ENCODE assay signal across 19 cellular contexts in genomic region chr10:35329520-35329919, GRCh38. TPM values are rescaled to one million over a fixed set of nuclear protein-coding genes. Genes with fewer than 3 reads are reported as not detected.
DNase-seq lines count a peak whose midpoint lies in the region; ATAC-seq and TF ChIP-seq lines count a peak whose summit lies in the region.
"Had no signal": no experiment of that assay in that cellular context is flagged by ENCODE, and none has a peak within 500 bp of the region (broad histone marks: within the 10 kb centered on the region; RNA-seq: fewer than 3 reads in every experiment).

No MANE protein-coding gene starts in this region.

- ATAC-seq in HG02623 (IDR thresholded peaks at IDR 0.05; ENCODE audit: unreplicated experiment) = no peak
- ATAC-seq in SK-N-SH treated with all-trans-retinoic acid at 6 μM for 48 hours = no peak
- ATAC-seq: naive thymus-derived CD4-positive, alpha-beta T cell; right lobe of liver had no signal

- DNase-seq in Calu3 = no peak
- no peak for DNase-seq in esophagus muscularis mucosa (ENCODE audit: extremely low spot score)
- DNase-seq in osteoblast (ENCODE audit: insufficient read length, low spot score, missing footprints) = no peak
- DNase-seq in erythroblast (lab: John Stamatoyannopoulos, UW) = no peak
- DNase-seq in DMS153 treated with DMSO at 0.1 percent for 48 hours (lab: John Stamatoyannopoulos, UW; ENCODE audit: unreplicated experiment) = no peak
- DNase-seq: activated CD4-positive, CD25-positive, alpha-beta regulatory T cell; activated CD8-positive, alpha-beta memory T cell treated with anti-CD3 and anti-CD28 coated beads, Interleukin-2, amount 50 U/mL, for 4 hours; cerebellar nuclear complex; naive thymus-derived CD4-positive, alpha-beta T cell; NCI-H1694 treated with DMSO at 0.1 percent for 48 hours; NCI-H510A treated with DMSO at 0.1 percent for 48 hours; right lobe of liver; stimulated activated CD4-positive, alpha-beta T cell treated with anti-CD3 and anti-CD28 coated beads, Interleukin-4, amount 100 ng/mL, for 1 hour; T-helper 1 cell; upper lobe of left lung had no signal

- TF ChIP-seq CTCF in Calu3 (IDR thresholded peaks at IDR 0.05; ENCODE audit: unreplicated experiment) (no peak), HEK293 (tag by site-specific recombination; IDR thresholded peaks at IDR 0.05) (no peak), esophagus muscularis mucosa (IDR thresholded peaks at IDR 0.05) (no peak), osteoblast (IDR thresholded peaks at IDR 0.05; ENCODE audit: extremely low read depth, low read depth, low read length) (no peak)

- H3K4me3 Mint-ChIP-seq in Calu3 (ENCODE audit: low read depth, unreplicated experiment) = no peak overlapping the region

- H3K4me1 ChIP-seq in HEK293 (ENCODE audit: control insufficient read depth, insufficient read depth, low read length) = peaks cover 8% of the 10 kb centered on the region; the same call in 1 of the 2 replicates
- H3K4me1 ChIP-seq in esophagus muscularis mucosa = peaks cover 46 to 72% (median 68%) of the 10 kb centered on the region in 4 donors
- peaks cover 40% of the 10 kb centered on the region for H3K4me1 ChIP-seq in osteoblast (ENCODE audit: insufficient read depth, low read length)

- TF ChIP-seq POLR2A in esophagus muscularis mucosa (IDR thresholded peaks at IDR 0.05; ENCODE audit: low read depth) (no peak), erythroblast (IDR thresholded peaks at IDR 0.05; ENCODE audit: low read length) (no peak)

- H3K9me3 Mint-ChIP-seq in Calu3 (ENCODE audit: low read depth, unreplicated experiment) = no peaks in the 10 kb centered on the region
- H3K9me3 Mint-ChIP-seq: naive thymus-derived CD4-positive, alpha-beta T cell had no signal

- TF ChIP-seq EP300 in esophagus muscularis mucosa (IDR thresholded peaks at IDR 0.05) = no peak

- intact Hi-C loops in Calu3 (cut with micrococcal nuclease; ENCODE audit: unreplicated experiment) = no loop called here
- intact Hi-C loops in esophagus muscularis mucosa (cut with DNase I) = no loop called here

- BruUV-seq in Calu3 (replicated peaks; lab: Mats Ljungman, UMichigan) = no TSS peak

- peak overlapping the region; percentile 69 for H3K27ac Mint-ChIP-seq in Calu3 (ENCODE audit: unreplicated experiment)

- no peaks in the 10 kb centered on the region for H3K27me3 Mint-ChIP-seq in Calu3 (ENCODE audit: unreplicated experiment)
- H3K27me3 Mint-ChIP-seq: naive thymus-derived CD4-positive, alpha-beta T cell had no signal

- H3K4me1 Mint-ChIP-seq in Calu3 (ENCODE audit: low read depth, unreplicated experiment) = peaks cover 42% of the 10 kb centered on the region

- CTCF ChIA-PET in Calu3 (lab: Charles Lee) = no interaction called here
- CTCF ChIA-PET in HEK293 (lab: Yijun Ruan, JAX) = interaction anchor here (1.1 kb wide), 1 partner anchor 210 kb away, joined by 3 read pairs; no protein-coding TSS in a partner anchor

- H3K27me3 ChIP-seq in esophagus muscularis mucosa (no peaks in the 10 kb centered on the region), osteoblast (ENCODE audit: insufficient read depth, low read length) (no peaks in the 10 kb centered on the region)
- H3K27me3 ChIP-seq: right lobe of liver, upper lobe of left lung had no signal

- H3K79me2 ChIP-seq in osteoblast (ENCODE audit: insufficient read depth, low read length) = peaks cover 74% of the 10 kb centered on the region

- H3K9me3 ChIP-seq in HEK293 (ENCODE audit: control insufficient read depth, insufficient read depth, low read depth, low read length) (no peaks in the 10 kb centered on the region), esophagus muscularis mucosa (no peaks in the 10 kb centered on the region), osteoblast (ENCODE audit: low read depth, low read length) (no peaks in the 10 kb centered on the region)
- H3K9me3 ChIP-seq: right lobe of liver, upper lobe of left lung had no signal

- 72% methylated on average over 4 of the region's 4 CpGs for WGBS in esophagus muscularis mucosa

- H3K27ac ChIP-seq in HEK293 (ENCODE audit: extremely low read depth, low read depth, low read length) (no peak overlapping the region), esophagus muscularis mucosa (replicated peaks in 1 of 4) (peak overlapping the region in 3 of 4 donors; percentile 20 to 54 (median 36)), osteoblast (ENCODE audit: low read depth, low read length) (peak overlapping the region; percentile 49)
- H3K27ac ChIP-seq: epithelial cell of prostate, right lobe of liver had no signal

- no peak overlapping the region for H2AFZ ChIP-seq in osteoblast (ENCODE audit: low read length)

- H3K36me3 ChIP-seq in HEK293 (ENCODE audit: control insufficient read depth in 2 of 2, insufficient read depth in 1 of 2, low read length in 2 of 2) (peaks cover 0 to 12% of the 10 kb centered on the region in 2 experiments; a peak in 2 of 3 replicates), esophagus muscularis mucosa (peaks cover 0 to 3% (median 0%) of the 10 kb centered on the region in 4 donors), osteoblast (ENCODE audit: insufficient read depth, low read length) (no peaks in the 10 kb centered on the region)
- H3K36me3 ChIP-seq: right lobe of liver, upper lobe of left lung had no signal

- H3K36me3 Mint-ChIP-seq in Calu3 (ENCODE audit: insufficient read depth, unreplicated experiment) = peaks cover 7% of the 10 kb centered on the region

- H3K4me2 ChIP-seq in osteoblast (ENCODE audit: insufficient read depth, low read length) = no peak overlapping the region

- POLR2A ChIA-PET in HEK293 (lab: Yijun Ruan, JAX) = no interaction called here

- H3K4me3 ChIP-seq in HEK293 (ENCODE audit: low read depth, low read length) (no peak overlapping the region), esophagus muscularis mucosa (no peak overlapping the region), osteoblast (ENCODE audit: insufficient read depth, low read length) (no peak overlapping the region)
- H3K4me3 ChIP-seq: right lobe of liver, upper lobe of left lung had no signal

- peaks cover 14% of the 10 kb centered on the region for H4K20me1 ChIP-seq in osteoblast (ENCODE audit: insufficient read depth, low read length)

TF ChIP-seq in HEK293, 187 proteins besides CTCF, POLR2A, EP300 and RAD21:
- TF ChIP-seq ZNF600 (tag by site-specific recombination; IDR thresholded peaks at IDR 0.05) = 0 out of 2 replicates have a peak, but pooled peaks have one; percentile 19
- TF ChIP-seq ZBTB1 (tag by site-specific recombination; IDR thresholded peaks at IDR 0.05) = no peak

TF ChIP-seq in SK-N-SH treated with all-trans-retinoic acid at 6 μM for 48 hours, 23 proteins besides CTCF, POLR2A, EP300 and RAD21 (continues in another document):
- no peak for TF ChIP-seq BACH2 (CRISPR knock-in tag; IDR thresholded peaks at IDR 0.05; ENCODE audit: borderline replicate concordance)
- TF ChIP-seq CREB5 (CRISPR knock-in tag; IDR thresholded peaks at IDR 0.05; ENCODE audit: low read depth) = no peak
- TF ChIP-seq ZFP30 (CRISPR knock-in tag; IDR thresholded peaks at IDR 0.05) = no peak
- TF ChIP-seq OSR1 (CRISPR knock-in tag; IDR thresholded peaks at IDR 0.05) = no peak
- TF ChIP-seq GLIS3 (CRISPR knock-in tag; IDR thresholded peaks at IDR 0.05) = no peak
- TF ChIP-seq PATZ1 (CRISPR knock-in tag; IDR thresholded peaks at IDR 0.05; ENCODE audit: borderline replicate concordance) = no peak
- no peak for TF ChIP-seq ZC3H10 (CRISPR knock-in tag; IDR thresholded peaks at IDR 0.05)
- TF ChIP-seq TCF4 (CRISPR knock-in tag; IDR thresholded peaks at IDR 0.05; ENCODE audit: borderline replicate concordance) = no peak
- TF ChIP-seq PPARA (CRISPR knock-in tag; IDR thresholded peaks at IDR 0.05; ENCODE audit: borderline replicate concordance) = no peak
- no peak for TF ChIP-seq SNAI2 (CRISPR knock-in tag; IDR thresholded peaks at IDR 0.05)
- no peak for TF ChIP-seq CSRNP3 (CRISPR knock-in tag; IDR thresholded peaks at IDR 0.05)
- TF ChIP-seq ISL1 (CRISPR knock-in tag; IDR thresholded peaks at IDR 0.05) = no peak
- no peak for TF ChIP-seq ZFP3 (CRISPR knock-in tag; IDR thresholded peaks at IDR 0.05)

RNA-seq across cellular contexts. Expression of gene CCNY, which starts 6.8 kb away (rescaled TPM):
- total RNA-seq in Calu3 (2022) = 59.1 and 60.6 TPM in 2 replicates
- 10 to 100 TPM; 36.6 to 53.5 (median 47.0) TPM for total RNA-seq in esophagus muscularis mucosa
- total RNA-seq in osteoblast = 53.2 and 63.9 TPM in 2 replicates
